ENCODE assay signal across 9 cellular contexts in genomic region chr11:61579398-61580291, GRCh38. TPM values are rescaled to one million over a fixed set of nuclear protein-coding genes. Genes with fewer than 3 reads are reported as not detected.
A peak's percentile ranks its signal among the peaks of the same experiment; 100 is the strongest.
DNase-seq lines count a peak whose midpoint lies in the region; TF ChIP-seq lines count a peak whose summit lies in the region.
"Had no signal": no experiment of that assay in that cellular context is flagged by ENCODE, and none has a peak within 500 bp of the region (broad histone marks: within the 10 kb centered on the region; RNA-seq: fewer than 3 reads in every experiment).

No MANE protein-coding gene starts in this region.

- H3K27me3 Mint-ChIP-seq in activated naive CD4-positive, alpha-beta T cell treated with anti-CD3 and anti-CD28 coated beads, Interleukin-2, amount 50 U/mL, for 24 hours: peaks cover 25% of the 10 kb centered on the region
- H3K27me3 Mint-ChIP-seq in activated T-helper 1 cell treated with anti-CD3 and anti-CD28 coated beads, Interleukin-12 subunit alpha, Interleukin-12 subunit beta, Interleukin-2, Interleukin-4 antibody, amounts not matched to agents 30 ng/mL and 10 ng/mL and 1 ng/mL, durations not matched to agents 14 hours and 24 hours and 36 hours (ENCODE audit: insufficient read depth): peaks cover 41% of the 10 kb centered on the region

- H3K4me1 Mint-ChIP-seq in activated naive CD4-positive, alpha-beta T cell treated with anti-CD3 and anti-CD28 coated beads, Interleukin-2, amount 50 U/mL, for 24 hours: peaks cover 18% of the 10 kb centered on the region
- peaks cover 9% of the 10 kb centered on the region for H3K4me1 Mint-ChIP-seq in activated T-helper 1 cell treated with anti-CD3 and anti-CD28 coated beads, Interleukin-12 subunit alpha, Interleukin-12 subunit beta, Interleukin-2, Interleukin-4 antibody, amounts not matched to agents 30 ng/mL and 10 ng/mL and 1 ng/mL, durations not matched to agents 14 hours and 24 hours and 36 hours (ENCODE audit: low read depth)

- 24 to 35% (median 30%) methylated on average over 16 to 21 of the region's 21 CpGs for WGBS in stomach, 5 donors

- intact Hi-C loops in activated T-helper 1 cell treated with anti-CD3 and anti-CD28 coated beads, Interleukin-12 subunit alpha, Interleukin-12 subunit beta, Interleukin-2, Interleukin-4 antibody, amounts not matched to agents 30 ng/mL and 10 ng/mL and 1 ng/mL, durations not matched to agents 14 hours and 24 hours and 36 hours (cut with micrococcal nuclease): no loop called here
- intact Hi-C loops in stomach (cut with DNase I; ENCODE audit: low total_unique reads): no loop called here

- TF ChIP-seq CTCF in stomach (IDR thresholded peaks at IDR 0.05): no peak

- no peak for TF ChIP-seq POLR2A in stomach (IDR thresholded peaks at IDR 0.05)

- no peaks in the 10 kb centered on the region for H3K9me3 ChIP-seq in stomach

- peak overlapping the region; percentile 70 for H3K4me3 Mint-ChIP-seq in activated naive CD4-positive, alpha-beta T cell treated with anti-CD3 and anti-CD28 coated beads, Interleukin-2, amount 50 U/mL, for 24 hours
- H3K4me3 Mint-ChIP-seq in activated T-helper 1 cell treated with anti-CD3 and anti-CD28 coated beads, Interleukin-12 subunit alpha, Interleukin-12 subunit beta, Interleukin-2, Interleukin-4 antibody, amounts not matched to agents 30 ng/mL and 10 ng/mL and 1 ng/mL, durations not matched to agents 14 hours and 24 hours and 36 hours: peak overlapping the region; percentile 63

- peaks cover 11 to 34% (median 14%) of the 10 kb centered on the region in 3 donors for H3K27me3 ChIP-seq in stomach

- TF ChIP-seq EP300 in stomach (IDR thresholded peaks at IDR 0.05): no peak

- peak overlapping the region in 1 of 5 donors; percentile 67 for H3K27ac ChIP-seq in stomach

- H3K4me3 ChIP-seq in iPS-11a (ENCODE audit: low read depth, low read length) (peak overlapping the region; percentile 4), stomach (peak overlapping the region; percentile 49 to 66 (median 58))

- no peaks in the 10 kb centered on the region for H3K36me3 Mint-ChIP-seq in activated naive CD4-positive, alpha-beta T cell treated with anti-CD3 and anti-CD28 coated beads, Interleukin-2, amount 50 U/mL, for 24 hours
- H3K36me3 Mint-ChIP-seq in activated T-helper 1 cell treated with anti-CD3 and anti-CD28 coated beads, Interleukin-12 subunit alpha, Interleukin-12 subunit beta, Interleukin-2, Interleukin-4 antibody, amounts not matched to agents 30 ng/mL and 10 ng/mL and 1 ng/mL, durations not matched to agents 14 hours and 24 hours and 36 hours (ENCODE audit: low read depth): no peaks in the 10 kb centered on the region

- H3K27ac Mint-ChIP-seq in activated naive CD4-positive, alpha-beta T cell treated with anti-CD3 and anti-CD28 coated beads, Interleukin-2, amount 50 U/mL, for 24 hours: no peak overlapping the region
- no peak overlapping the region for H3K27ac Mint-ChIP-seq in activated T-helper 1 cell treated with anti-CD3 and anti-CD28 coated beads, Interleukin-12 subunit alpha, Interleukin-12 subunit beta, Interleukin-2, Interleukin-4 antibody, amounts not matched to agents 30 ng/mL and 10 ng/mL and 1 ng/mL, durations not matched to agents 14 hours and 24 hours and 36 hours

- no peak for DNase-seq in activated naive CD4-positive, alpha-beta T cell (lab: John Stamatoyannopoulos, UW)
- no peak for DNase-seq in activated T-helper 1 cell treated with anti-CD3 and anti-CD28 coated beads, Interleukin-12 subunit alpha, Interleukin-12 subunit beta, Interleukin-2, Interleukin-4 antibody, amounts not matched to agents 30 ng/mL and 10 ng/mL and 1 ng/mL, durations not matched to agents 14 hours and 24 hours and 36 hours (ENCODE audit: low spot score)
- DNase-seq in stomach (no peak), T1000 (lab: John Stamatoyannopoulos, UW) (no peak), NCI-H1694 (lab: John Stamatoyannopoulos, UW) (no peak)
- no peak for DNase-seq in effector CD8-positive, alpha-beta T cell (lab: John Stamatoyannopoulos, UW)
- DNase-seq: amygdala had no signal

- peaks cover 12 to 29% (median 19%) of the 10 kb centered on the region in 4 donors for H3K4me1 ChIP-seq in stomach

- no peaks in the 10 kb centered on the region for H3K9me3 Mint-ChIP-seq in activated naive CD4-positive, alpha-beta T cell treated with anti-CD3 and anti-CD28 coated beads, Interleukin-2, amount 50 U/mL, for 24 hours
- no peaks in the 10 kb centered on the region for H3K9me3 Mint-ChIP-seq in activated T-helper 1 cell treated with anti-CD3 and anti-CD28 coated beads, Interleukin-12 subunit alpha, Interleukin-12 subunit beta, Interleukin-2, Interleukin-4 antibody, amounts not matched to agents 30 ng/mL and 10 ng/mL and 1 ng/mL, durations not matched to agents 14 hours and 24 hours and 36 hours

- no peaks in the 10 kb centered on the region for H3K36me3 ChIP-seq in stomach

RNA-seq across cellular contexts. Expression of gene SYT7, which starts 1.2 kb away (rescaled TPM):
- total RNA-seq in activated T-helper 1 cell treated with anti-CD3 and anti-CD28 coated beads, Interleukin-12 subunit alpha, Interleukin-12 subunit beta, Interleukin-2, Interleukin-4 antibody, amounts not matched to agents 30 ng/mL and 10 ng/mL and 1 ng/mL, durations not matched to agents 14 hours and 24 hours and 36 hours: 0.32 and 0.44 TPM in 2 replicates
- 1 to 10 TPM in 3 of 5 donors, under 1 TPM in 1, not detected in 1; 0.92 to 8.4 (median 2.9) TPM for total RNA-seq in stomach
- polyA plus RNA-seq in stomach: 1 to 10 TPM; 1.2 to 1.5 (median 1.4) TPM
